1 cellular context compared by ENCODE assay signal in genomic region chr7:131039355-131039762, GRCh38.
TF ChIP-seq lines count a peak whose summit lies in the region.

No MANE protein-coding gene starts in this region.

TF ChIP-seq in GM12878, 131 proteins besides CTCF, POLR2A, EP300 and RAD21 (continued from another document):
- TF ChIP-seq BCLAF1 (IDR thresholded peaks at IDR 0.05), result no peak
- TF ChIP-seq JUNB (IDR thresholded peaks at IDR 0.05), result 0 out of 2 replicates have a peak, but pooled peaks have one; percentile 41
- 0 out of 2 replicates have a peak, but pooled peaks have one; percentile 11 for TF ChIP-seq CREM (IDR thresholded peaks at IDR 0.05; ENCODE audit: low read depth)
- peak; percentile 76 for TF ChIP-seq SPI1 (IDR thresholded peaks at IDR 0.05; ENCODE audit: borderline replicate concordance, insufficient read depth, low read depth, low read length)
- no peak for TF ChIP-seq RCOR1 (conservative IDR thresholded peaks at IDR 0.05; ENCODE audit: low read depth, low read length)
- no peak for TF ChIP-seq RELA (IDR thresholded peaks at IDR 0.05; ENCODE audit: borderline replicate concordance, partially characterized antibody)
- no peak for TF ChIP-seq NFXL1 (IDR thresholded peaks at IDR 0.05; ENCODE audit: borderline replicate concordance)
- no peak for TF ChIP-seq ZNF207 (IDR thresholded peaks at IDR 0.05; ENCODE audit: borderline replicate concordance)
- TF ChIP-seq PML (IDR thresholded peaks at IDR 0.05; ENCODE audit: low read length), result no peak
- TF ChIP-seq PKNOX1 (IDR thresholded peaks at IDR 0.05), result no peak
- no peak for TF ChIP-seq TCF7 (IDR thresholded peaks at IDR 0.05; ENCODE audit: borderline replicate concordance)
- peak; percentile 28 for TF ChIP-seq RUNX3 (IDR thresholded peaks at IDR 0.05; ENCODE audit: low read length)
- TF ChIP-seq RBBP5 (conservative IDR thresholded peaks at IDR 0.05), result no peak
- peak in 1 of 2 experiments; percentile 17; a peak in 1 of 4 replicates for TF ChIP-seq BHLHE40 (IDR thresholded peaks at IDR 0.05; ENCODE audit: borderline replicate concordance in 1 of 2, low read depth in 2 of 2, low read length in 1 of 2)
- TF ChIP-seq ETV6 (conservative IDR thresholded peaks at IDR 0.05 in 1 of 2, IDR thresholded peaks at IDR 0.05 in 1 of 2; ENCODE audit: borderline replicate concordance in 1 of 2, low read depth in 1 of 2), result no peak
- TF ChIP-seq JUND (IDR thresholded peaks at IDR 0.05; ENCODE audit: low read depth, low read length), result no peak
- no peak for TF ChIP-seq ZZZ3 (IDR thresholded peaks at IDR 0.05; ENCODE audit: control insufficient read depth, insufficient read length, low read depth)
- TF ChIP-seq REST (IDR thresholded peaks at IDR 0.05; ENCODE audit: low read depth, low read length), result no peak
- no peak for TF ChIP-seq MAX (IDR thresholded peaks at IDR 0.05; ENCODE audit: low read depth, low read length)
- no peak for TF ChIP-seq NR2F1 (conservative IDR thresholded peaks at IDR 0.05)
- TF ChIP-seq SMAD1 (IDR thresholded peaks at IDR 0.05; ENCODE audit: low read depth, partially characterized antibody), result no peak
- TF ChIP-seq POLR2AphosphoS5 (IDR thresholded peaks at IDR 0.05; ENCODE audit: low read length), result no peak
- no peak for TF ChIP-seq E4F1 (IDR thresholded peaks at IDR 0.05; ENCODE audit: borderline replicate concordance, partially characterized antibody)
- no peak for TF ChIP-seq ZNF622 (IDR thresholded peaks at IDR 0.05)
- no peak for TF ChIP-seq POU2F2 (IDR thresholded peaks at IDR 0.05; ENCODE audit: borderline replicate concordance, low read depth, low read length)
- TF ChIP-seq NFYA (IDR thresholded peaks at IDR 0.05; ENCODE audit: borderline replicate concordance, low read depth, low read length), result no peak
